Comparison of ENCODE assay signal across 16 cellular contexts in genomic region chr5:82882316-82882715, GRCh38.
DNase-seq lines count a peak whose midpoint lies in the region; ATAC-seq and TF ChIP-seq lines count a peak whose summit lies in the region.
"Had no signal": no experiment of that assay in that cellular context is flagged by ENCODE, and none has a peak within 500 bp of the region (broad histone marks: within the 10 kb centered on the region; RNA-seq: fewer than 3 reads in every experiment).

No MANE protein-coding gene starts in this region.

- H3K4me1 ChIP-seq in MM.1S (ENCODE audit: low read length) (peaks cover 25% of the 10 kb centered on the region), breast epithelium (no peaks in the 10 kb centered on the region)
- H3K4me1 ChIP-seq: HAP-1 had no signal

- H3K27ac Mint-ChIP-seq in activated T-cell treated with anti-CD3 and anti-CD28 coated beads, Interleukin-2, amount 50 U/mL, for 24 hours = peak overlapping the region; percentile 23
- H3K27ac Mint-ChIP-seq in activated T-cell treated with anti-CD3 and anti-CD28 coated beads, Interleukin-2, amount 50 U/mL, for 72 hours = no peak overlapping the region
- peak overlapping the region; percentile 85 for H3K27ac Mint-ChIP-seq in activated naive CD8-positive, alpha-beta T cell treated with anti-CD3 and anti-CD28 coated beads for 36 hours
- H3K27ac Mint-ChIP-seq: CD14-positive monocyte; CD8-positive, alpha-beta T cell had no signal

- intact Hi-C loops in breast epithelium (cut with DNase I; ENCODE audit: low total_unique reads) = no loop called here

- H3K9ac ChIP-seq in MM.1S (ENCODE audit: low read length) = no peak overlapping the region

- no peak for DNase-seq in activated T-cell treated with anti-CD3 and anti-CD28 coated beads, Interleukin-2, amount 50 U/mL, for 24 hours
- no peak for DNase-seq in activated T-cell treated with anti-CD3 and anti-CD28 coated beads, Interleukin-2, amount 50 U/mL, for 72 hours
- DNase-seq in MM.1S (no peak), breast epithelium (ENCODE audit: low spot score in 2 of 2) (no peak), glomerular visceral epithelial cell (ENCODE audit: extremely low spot score) (no peak), NCI-H1417 treated with DMSO at 0.1 percent for 48 hours (lab: John Stamatoyannopoulos, UW) (no peak)
- DNase-seq in activated naive CD8-positive, alpha-beta T cell treated with anti-CD3 and anti-CD28 coated beads for 36 hours = no peak
- DNase-seq: CD8-positive, alpha-beta T cell; COR-L47; DND-41; GF-D8; IMR-90 had no signal

- TF ChIP-seq CTCF in MM.1S (IDR thresholded peaks at IDR 0.05; ENCODE audit: low read length) = no peak
- TF ChIP-seq CTCF in breast epithelium (IDR thresholded peaks at IDR 0.05) = no peak

- no peak overlapping the region for H2AFZ ChIP-seq in MM.1S (ENCODE audit: low read length)

- H3K4me3 Mint-ChIP-seq in activated T-cell treated with anti-CD3 and anti-CD28 coated beads, Interleukin-2, amount 50 U/mL, for 24 hours = no peak overlapping the region
- H3K4me3 Mint-ChIP-seq in activated T-cell treated with anti-CD3 and anti-CD28 coated beads, Interleukin-2, amount 50 U/mL, for 72 hours = peak overlapping the region in 1 of 2 donors; percentile 15
- peak overlapping the region; percentile 6 for H3K4me3 Mint-ChIP-seq in activated naive CD8-positive, alpha-beta T cell treated with anti-CD3 and anti-CD28 coated beads for 36 hours
- H3K4me3 Mint-ChIP-seq: CD14-positive monocyte; CD8-positive, alpha-beta T cell had no signal

- H3K4me3 ChIP-seq in MM.1S (ENCODE audit: low read length) (no peak overlapping the region), breast epithelium (no peak overlapping the region)
- H3K4me3 ChIP-seq: HAP-1 had no signal

- no peak overlapping the region for H3K27ac ChIP-seq in MM.1S (ENCODE audit: low read length)
- no peak overlapping the region for H3K27ac ChIP-seq in breast epithelium
- H3K27ac ChIP-seq: 22Rv1 had no signal

- no peak for TF ChIP-seq POLR2A in breast epithelium (IDR thresholded peaks at IDR 0.05)

- ATAC-seq in activated T-cell treated with anti-CD3 and anti-CD28 coated beads, Interleukin-2, amount 50 U/mL, for 72 hours (replicated peaks in 1 of 2) = no peak
- peak; percentile 8 for ATAC-seq in GM18499 (IDR thresholded peaks at IDR 0.05; ENCODE audit: insufficient read depth, unreplicated experiment)
- ATAC-seq: CD8-positive, alpha-beta T cell had no signal

- H3K9me3 ChIP-seq in MM.1S (replicated peaks; ENCODE audit: insufficient read depth, low read length) (no peaks in the 10 kb centered on the region), breast epithelium (peaks cover 5 to 30% of the 10 kb centered on the region in 2 donors)
- H3K9me3 ChIP-seq: HAP-1 had no signal

- H3K4me1 Mint-ChIP-seq in activated T-cell treated with anti-CD3 and anti-CD28 coated beads, Interleukin-2, amount 50 U/mL, for 24 hours (ENCODE audit: low read depth) = peaks cover 36% of the 10 kb centered on the region
- H3K4me1 Mint-ChIP-seq in activated T-cell treated with anti-CD3 and anti-CD28 coated beads, Interleukin-2, amount 50 U/mL, for 72 hours (ENCODE audit: low read depth) = peaks cover 29% of the 10 kb centered on the region
- H3K4me1 Mint-ChIP-seq in activated naive CD8-positive, alpha-beta T cell treated with anti-CD3 and anti-CD28 coated beads for 36 hours = peaks cover 25% of the 10 kb centered on the region

- H3K4me2 ChIP-seq in MM.1S (ENCODE audit: low read depth, low read length) = peak overlapping the region; percentile 31; the same call in 1 of the 2 replicates

- peaks cover 8% of the 10 kb centered on the region; the same call in 1 of the 2 replicates for H3F3A ChIP-seq in MM.1S (ENCODE audit: insufficient read depth, low read length)

- no peaks in the 10 kb centered on the region for H4K20me1 ChIP-seq in MM.1S (ENCODE audit: insufficient read depth, low read length)

- H3K36me3 ChIP-seq in MM.1S (replicated peaks; ENCODE audit: insufficient read depth, low read length) = no peaks in the 10 kb centered on the region
- no peaks in the 10 kb centered on the region for H3K36me3 ChIP-seq in breast epithelium
- H3K36me3 ChIP-seq: HAP-1 had no signal

- no peaks in the 10 kb centered on the region for H3K36me3 Mint-ChIP-seq in activated T-cell treated with anti-CD3 and anti-CD28 coated beads, Interleukin-2, amount 50 U/mL, for 24 hours (ENCODE audit: low read depth)
- peaks cover 9 to 12% of the 10 kb centered on the region in 2 donors for H3K36me3 Mint-ChIP-seq in activated T-cell treated with anti-CD3 and anti-CD28 coated beads, Interleukin-2, amount 50 U/mL, for 72 hours (ENCODE audit: insufficient read depth in 2 of 2)
- peaks cover 19% of the 10 kb centered on the region for H3K36me3 Mint-ChIP-seq in activated naive CD8-positive, alpha-beta T cell treated with anti-CD3 and anti-CD28 coated beads for 36 hours
- H3K36me3 Mint-ChIP-seq: CD14-positive monocyte; CD8-positive, alpha-beta T cell had no signal

- H3K27me3 ChIP-seq in MM.1S (replicated peaks; ENCODE audit: insufficient read depth, low read length) (no peaks in the 10 kb centered on the region), breast epithelium (no peaks in the 10 kb centered on the region)

- H3K27me3 Mint-ChIP-seq in activated T-cell treated with anti-CD3 and anti-CD28 coated beads, Interleukin-2, amount 50 U/mL, for 24 hours = peaks cover 9% of the 10 kb centered on the region
- H3K27me3 Mint-ChIP-seq in activated T-cell treated with anti-CD3 and anti-CD28 coated beads, Interleukin-2, amount 50 U/mL, for 72 hours (ENCODE audit: low read depth) = no peaks in the 10 kb centered on the region
- peaks cover 17% of the 10 kb centered on the region for H3K27me3 Mint-ChIP-seq in activated naive CD8-positive, alpha-beta T cell treated with anti-CD3 and anti-CD28 coated beads for 36 hours

- H3K9me2 ChIP-seq in MM.1S (replicated peaks; ENCODE audit: insufficient read depth, low read length) = no peaks in the 10 kb centered on the region

- peaks cover 26% of the 10 kb centered on the region for H3K9me3 Mint-ChIP-seq in activated T-cell treated with anti-CD3 and anti-CD28 coated beads, Interleukin-2, amount 50 U/mL, for 24 hours
- peaks cover 5 to 10% of the 10 kb centered on the region in 2 donors for H3K9me3 Mint-ChIP-seq in activated T-cell treated with anti-CD3 and anti-CD28 coated beads, Interleukin-2, amount 50 U/mL, for 72 hours
- peaks cover 26% of the 10 kb centered on the region for H3K9me3 Mint-ChIP-seq in activated naive CD8-positive, alpha-beta T cell treated with anti-CD3 and anti-CD28 coated beads for 36 hours

- no peaks in the 10 kb centered on the region for H3K79me2 ChIP-seq in MM.1S (ENCODE audit: low read length)
